In the genomic region with DNA sequence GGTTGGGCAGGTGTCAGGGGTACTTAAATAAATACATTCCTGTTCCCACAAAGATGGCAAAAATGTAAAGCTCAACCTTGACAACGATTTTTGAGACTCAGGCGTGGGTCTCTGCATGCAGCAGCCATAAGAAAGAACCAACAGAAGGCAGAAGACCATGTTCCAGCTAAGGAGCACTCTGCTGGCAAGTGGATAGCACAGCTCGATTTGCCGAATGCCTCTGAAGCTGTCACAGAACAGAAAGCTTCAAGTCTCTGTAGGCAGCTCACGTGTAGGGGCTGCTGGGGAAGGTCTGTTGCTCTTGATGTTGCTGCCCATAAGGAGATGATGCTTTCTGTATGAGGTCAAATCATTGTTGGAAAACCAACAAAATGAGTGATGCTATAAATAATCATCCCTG, we compare ENCODE assay signal across 29 cellular contexts.
"Had no signal": no experiment of that assay in that cellular context is flagged by ENCODE, and none has a peak within 500 bp of the region (broad histone marks: within the 10 kb centered on the region; RNA-seq: fewer than 3 reads in every experiment).

No MANE protein-coding gene starts in this region.

- H3K36me3 ChIP-seq: ascending aorta, breast epithelium, esophagus muscularis mucosa, gastroesophageal sphincter had no signal

- H3K4me3 ChIP-seq: ascending aorta, breast epithelium, coronary artery, dorsolateral prefrontal cortex, esophagus muscularis mucosa, gastroesophageal sphincter had no signal

- H3K27ac ChIP-seq: ascending aorta, breast epithelium, coronary artery, dorsolateral prefrontal cortex, esophagus muscularis mucosa, foreskin keratinocyte, gastroesophageal sphincter had no signal

- H3K27ac Mint-ChIP-seq: activated CD4-positive, alpha-beta memory T cell treated with anti-CD3 and anti-CD28 coated beads, Interleukin-2, amount 10 ng/mL, durations not matched to agents 7 days and 5 days; activated CD4-positive, alpha-beta T cell treated with anti-CD3 and anti-CD28 coated beads, Interleukin-2, amount 10 ng/mL, durations not matched to agents 7 days and 5 days; activated naive CD4-positive, alpha-beta T cell treated with anti-CD3 and anti-CD28 coated beads, Interleukin-2, amount 10 ng/mL, durations not matched to agents 7 days and 5 days; activated naive CD4-positive, alpha-beta T cell treated with anti-CD3 and anti-CD28 coated beads, Interleukin-2, amount 50 U/mL, for 72 hours; activated naive CD8-positive, alpha-beta T cell treated with anti-CD3 and anti-CD28 coated beads, Interleukin-2, amount 10 ng/mL, durations not matched to agents 7 days and 5 days; activated T-cell treated with anti-CD3 and anti-CD28 coated beads, Interleukin-2, amount 50 U/mL, for 24 hours; activated T-cell treated with anti-CD3 and anti-CD28 coated beads, Interleukin-2, amount 50 U/mL, for 72 hours; brain; dendritic cell treated with granulocyte-macrophage colony-stimulating factor and Interleukin-4, amounts not matched to agents 40 ng/mL and 50 ng/mL, for 4 days had no signal

- H3K4me3 Mint-ChIP-seq: activated CD4-positive, alpha-beta memory T cell treated with anti-CD3 and anti-CD28 coated beads, Interleukin-2, amount 10 ng/mL, durations not matched to agents 7 days and 5 days; activated CD4-positive, alpha-beta T cell treated with anti-CD3 and anti-CD28 coated beads, Interleukin-2, amount 10 ng/mL, durations not matched to agents 7 days and 5 days; activated naive CD4-positive, alpha-beta T cell treated with anti-CD3 and anti-CD28 coated beads, Interleukin-2, amount 10 ng/mL, durations not matched to agents 7 days and 5 days; activated naive CD8-positive, alpha-beta T cell treated with anti-CD3 and anti-CD28 coated beads, Interleukin-2, amount 10 ng/mL, durations not matched to agents 7 days and 5 days; activated T-cell treated with anti-CD3 and anti-CD28 coated beads, Interleukin-2, amount 50 U/mL, for 24 hours; activated T-cell treated with anti-CD3 and anti-CD28 coated beads, Interleukin-2, amount 50 U/mL, for 72 hours; brain; central memory CD8-positive, alpha-beta T cell; dendritic cell treated with granulocyte-macrophage colony-stimulating factor and Interleukin-4, amounts not matched to agents 40 ng/mL and 50 ng/mL, for 4 days had no signal

- ATAC-seq: activated naive CD4-positive, alpha-beta T cell treated with anti-CD3 and anti-CD28 coated beads, Interleukin-2, amount 50 U/mL, for 72 hours; activated T-cell treated with anti-CD3 and anti-CD28 coated beads, Interleukin-2, amount 50 U/mL, for 72 hours; foreskin keratinocyte; gastroesophageal sphincter had no signal

- H3K4me1 Mint-ChIP-seq: activated CD4-positive, alpha-beta memory T cell treated with anti-CD3 and anti-CD28 coated beads, Interleukin-2, amount 10 ng/mL, durations not matched to agents 7 days and 5 days; activated CD4-positive, alpha-beta T cell treated with anti-CD3 and anti-CD28 coated beads, Interleukin-2, amount 10 ng/mL, durations not matched to agents 7 days and 5 days; activated naive CD4-positive, alpha-beta T cell treated with anti-CD3 and anti-CD28 coated beads, Interleukin-2, amount 10 ng/mL, durations not matched to agents 7 days and 5 days; activated naive CD8-positive, alpha-beta T cell treated with anti-CD3 and anti-CD28 coated beads, Interleukin-2, amount 10 ng/mL, durations not matched to agents 7 days and 5 days; central memory CD8-positive, alpha-beta T cell had no signal

- H3K9me3 ChIP-seq: ascending aorta, breast epithelium, esophagus muscularis mucosa, gastroesophageal sphincter had no signal

- DNase-seq: activated CD4-positive, alpha-beta memory T cell treated with anti-CD3 and anti-CD28 coated beads, Interleukin-2, amount 10 ng/mL, durations not matched to agents 7 days and 5 days; activated CD4-positive, alpha-beta T cell treated with anti-CD3 and anti-CD28 coated beads for 1 hour; activated CD4-positive, alpha-beta T cell treated with anti-CD3 and anti-CD28 coated beads for 4 hours; activated CD4-positive, alpha-beta T cell treated with anti-CD3 and anti-CD28 coated beads, Interleukin-2, amount 10 ng/mL, durations not matched to agents 7 days and 5 days; activated CD4-positive, alpha-beta T cell treated with anti-CD3 and anti-CD28 coated beads, Interleukin-2, amount 50 U/mL, for 4 hours; activated CD8-positive, alpha-beta memory T cell treated with anti-CD3 and anti-CD28 coated beads, Interleukin-2, amount 50 U/mL, for 48 hours; activated gamma-delta T cell; activated naive CD4-positive, alpha-beta T cell; activated naive CD4-positive, alpha-beta T cell treated with anti-CD3 and anti-CD28 coated beads, Interleukin-2, amount 10 ng/mL, durations not matched to agents 7 days and 5 days; activated naive CD8-positive, alpha-beta T cell treated with anti-CD3 and anti-CD28 coated beads, Interleukin-2, amount 10 ng/mL, durations not matched to agents 7 days and 5 days; activated T-cell treated with anti-CD3 and anti-CD28 coated beads for 4 hours; activated T-cell treated with anti-CD3 and anti-CD28 coated beads, Interleukin-2, amount 50 U/mL, for 24 hours; activated T-cell treated with anti-CD3 and anti-CD28 coated beads, Interleukin-2, amount 50 U/mL, for 72 hours; dorsolateral prefrontal cortex; effector memory CD4-positive, alpha-beta T cell; erythroblast; foreskin keratinocyte; head of caudate nucleus; hippocampal formation; T-helper 2 cell had no signal

- H3K36me3 Mint-ChIP-seq: activated naive CD4-positive, alpha-beta T cell treated with anti-CD3 and anti-CD28 coated beads, Interleukin-2, amount 10 ng/mL, durations not matched to agents 7 days and 5 days; activated naive CD8-positive, alpha-beta T cell treated with anti-CD3 and anti-CD28 coated beads, Interleukin-2, amount 10 ng/mL, durations not matched to agents 7 days and 5 days; brain had no signal

- H3K4me1 ChIP-seq: ascending aorta, breast epithelium, esophagus muscularis mucosa, foreskin keratinocyte, gastroesophageal sphincter had no signal

- H3K9me3 Mint-ChIP-seq: activated CD4-positive, alpha-beta memory T cell treated with anti-CD3 and anti-CD28 coated beads, Interleukin-2, amount 10 ng/mL, durations not matched to agents 7 days and 5 days; activated CD4-positive, alpha-beta T cell treated with anti-CD3 and anti-CD28 coated beads, Interleukin-2, amount 10 ng/mL, durations not matched to agents 7 days and 5 days; activated naive CD4-positive, alpha-beta T cell treated with anti-CD3 and anti-CD28 coated beads, Interleukin-2, amount 10 ng/mL, durations not matched to agents 7 days and 5 days; activated naive CD8-positive, alpha-beta T cell treated with anti-CD3 and anti-CD28 coated beads, Interleukin-2, amount 10 ng/mL, durations not matched to agents 7 days and 5 days; activated T-cell treated with anti-CD3 and anti-CD28 coated beads, Interleukin-2, amount 50 U/mL, for 24 hours; brain; dendritic cell treated with granulocyte-macrophage colony-stimulating factor and Interleukin-4, amounts not matched to agents 40 ng/mL and 50 ng/mL, for 4 days had no signal

- H3K27me3 ChIP-seq: ascending aorta, breast epithelium, esophagus muscularis mucosa, foreskin keratinocyte, gastroesophageal sphincter had no signal

- H3K27me3 Mint-ChIP-seq: activated CD4-positive, alpha-beta memory T cell treated with anti-CD3 and anti-CD28 coated beads, Interleukin-2, amount 10 ng/mL, durations not matched to agents 7 days and 5 days; activated CD4-positive, alpha-beta T cell treated with anti-CD3 and anti-CD28 coated beads, Interleukin-2, amount 10 ng/mL, durations not matched to agents 7 days and 5 days; activated naive CD4-positive, alpha-beta T cell treated with anti-CD3 and anti-CD28 coated beads, Interleukin-2, amount 10 ng/mL, durations not matched to agents 7 days and 5 days; activated naive CD8-positive, alpha-beta T cell treated with anti-CD3 and anti-CD28 coated beads, Interleukin-2, amount 10 ng/mL, durations not matched to agents 7 days and 5 days; activated T-cell treated with anti-CD3 and anti-CD28 coated beads, Interleukin-2, amount 50 U/mL, for 24 hours; brain; central memory CD8-positive, alpha-beta T cell; dendritic cell treated with granulocyte-macrophage colony-stimulating factor and Interleukin-4, amounts not matched to agents 40 ng/mL and 50 ng/mL, for 4 days had no signal
